In the genomic region with DNA sequence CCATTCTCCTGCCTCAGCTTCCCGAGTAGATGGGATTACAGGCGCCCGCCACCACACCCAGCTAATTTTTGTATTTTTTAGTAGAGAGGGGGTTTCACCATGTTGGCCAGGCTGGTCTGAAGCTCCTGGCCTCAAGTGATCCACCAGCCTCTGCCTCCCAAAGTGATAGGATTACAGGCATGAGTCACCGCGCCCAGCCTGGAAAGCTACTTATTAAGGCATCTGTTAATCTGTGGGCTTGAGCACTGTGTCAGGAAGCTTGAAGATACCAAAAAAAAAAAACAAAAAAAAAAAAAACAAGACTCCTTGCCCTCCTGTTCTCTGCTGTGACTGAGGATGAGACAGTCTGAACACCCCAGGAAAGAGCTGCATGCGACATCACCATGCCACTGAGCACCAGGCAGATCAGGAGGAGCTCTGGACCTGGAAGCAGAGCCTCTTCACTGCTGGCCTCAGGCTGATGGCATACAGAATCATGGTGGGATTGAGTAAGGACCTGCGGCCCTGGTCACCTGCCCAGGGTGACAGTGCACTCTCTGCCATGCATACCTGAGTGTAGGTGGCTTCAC, we compare ENCODE assay signal across 16 cellular contexts.
DNase-seq lines count a peak whose midpoint lies in the region; ATAC-seq and TF ChIP-seq lines count a peak whose summit lies in the region.
"Had no signal": no experiment of that assay in that cellular context is flagged by ENCODE, and none has a peak within 500 bp of the region (broad histone marks: within the 10 kb centered on the region; RNA-seq: fewer than 3 reads in every experiment).

No MANE protein-coding gene starts in this region.

- no peak for ATAC-seq in activated CD8-positive, alpha-beta T cell treated with anti-CD3 and anti-CD28 coated beads for 36 hours
- no peak for ATAC-seq in stimulated activated memory B cell treated with anti-CD40 and anti-IgM and Interleukin-4, amounts not matched to agents 10 μg/mL and 1 μg/mL and 100 μg/mL, for 72 hours
- no peak for ATAC-seq in HG02763 (IDR thresholded peaks at IDR 0.05; ENCODE audit: unreplicated experiment)

- H3K27ac Mint-ChIP-seq in activated CD8-positive, alpha-beta T cell treated with anti-CD3 and anti-CD28 coated beads for 36 hours: no peak overlapping the region
- H3K27ac Mint-ChIP-seq in stimulated activated memory B cell treated with anti-CD40 and anti-IgM and Interleukin-4, amounts not matched to agents 10 μg/mL and 1 μg/mL and 100 μg/mL, for 72 hours: no peak overlapping the region

- POLR2A ChIA-PET in activated CD8-positive, alpha-beta T cell treated with anti-CD3 and anti-CD28 coated beads for 36 hours (lab: Charles Lee): no interaction called here

- intact Hi-C loops in activated CD8-positive, alpha-beta T cell treated with anti-CD3 and anti-CD28 coated beads for 36 hours (cut with micrococcal nuclease): no loop called here

- H3K36me3 Mint-ChIP-seq in activated CD8-positive, alpha-beta T cell treated with anti-CD3 and anti-CD28 coated beads for 36 hours (ENCODE audit: low read depth): no peaks in the 10 kb centered on the region
- H3K36me3 Mint-ChIP-seq in stimulated activated memory B cell treated with anti-CD40 and anti-IgM and Interleukin-4, amounts not matched to agents 10 μg/mL and 1 μg/mL and 100 μg/mL, for 72 hours: peaks cover 81% of the 10 kb centered on the region

- TF ChIP-seq CTCF in retinal pigment epithelial cell (conservative IDR thresholded peaks at IDR 0.05; ENCODE audit: low read depth, low read length): no peak
- no peak for TF ChIP-seq CTCF in activated CD8-positive, alpha-beta T cell treated with anti-CD3 and anti-CD28 coated beads for 36 hours (IDR thresholded peaks at IDR 0.05)

- CTCF ChIA-PET in activated CD8-positive, alpha-beta T cell treated with anti-CD3 and anti-CD28 coated beads for 36 hours (lab: Charles Lee): interaction anchor here (1.1 to 2.5 kb wide), 3 partner anchors 10 to 72 kb away, joined by 3 to 13 read pairs (median 3); no protein-coding TSS in a partner anchor

- peak; percentile 84 for DNase-seq in EH (ENCODE audit: low read depth)
- DNase-seq in LHCN-M2 (ENCODE audit: low read depth): peak; percentile 80
- peak; percentile 11 for DNase-seq in astrocyte of the hippocampus (ENCODE audit: low read depth, low spot score)
- DNase-seq in retinal pigment epithelial cell (ENCODE audit: low read depth): peak; percentile 72
- DNase-seq in activated CD8-positive, alpha-beta T cell treated with anti-CD3 and anti-CD28 coated beads for 36 hours: no peak
- DNase-seq: activated CD4-positive, alpha-beta T cell treated with anti-CD3 and anti-CD28 coated beads for 48 hours; activated CD8-positive, alpha-beta memory T cell treated with anti-CD3 and anti-CD28 coated beads, Interleukin-2, amount 50 U/mL, for 48 hours; NCI-H1436 treated with DMSO at 0.1 percent for 48 hours; NCI-H226; stimulated activated CD4-positive, alpha-beta T cell treated with anti-CD3 and anti-CD28 coated beads, Interleukin-4, amount 100 ng/mL, for 1 hour; T1000; testis had no signal

- no peak overlapping the region for H3K4me3 Mint-ChIP-seq in activated CD8-positive, alpha-beta T cell treated with anti-CD3 and anti-CD28 coated beads for 36 hours
- no peak overlapping the region for H3K4me3 Mint-ChIP-seq in stimulated activated memory B cell treated with anti-CD40 and anti-IgM and Interleukin-4, amounts not matched to agents 10 μg/mL and 1 μg/mL and 100 μg/mL, for 72 hours

- no peaks in the 10 kb centered on the region for H3K27me3 Mint-ChIP-seq in activated CD8-positive, alpha-beta T cell treated with anti-CD3 and anti-CD28 coated beads for 36 hours
- H3K27me3 Mint-ChIP-seq in stimulated activated memory B cell treated with anti-CD40 and anti-IgM and Interleukin-4, amounts not matched to agents 10 μg/mL and 1 μg/mL and 100 μg/mL, for 72 hours: no peaks in the 10 kb centered on the region

- no peaks in the 10 kb centered on the region for H3K9me3 Mint-ChIP-seq in activated CD8-positive, alpha-beta T cell treated with anti-CD3 and anti-CD28 coated beads for 36 hours
- no peaks in the 10 kb centered on the region for H3K9me3 Mint-ChIP-seq in stimulated activated memory B cell treated with anti-CD40 and anti-IgM and Interleukin-4, amounts not matched to agents 10 μg/mL and 1 μg/mL and 100 μg/mL, for 72 hours

- H3K4me3 ChIP-seq in retinal pigment epithelial cell (ENCODE audit: low read length): no peak overlapping the region
- H3K4me3 ChIP-seq: BLaER1, SJSA1, testis had no signal

- H3K4me1 Mint-ChIP-seq in activated CD8-positive, alpha-beta T cell treated with anti-CD3 and anti-CD28 coated beads for 36 hours (ENCODE audit: low read depth): no peaks in the 10 kb centered on the region
- H3K4me1 Mint-ChIP-seq in stimulated activated memory B cell treated with anti-CD40 and anti-IgM and Interleukin-4, amounts not matched to agents 10 μg/mL and 1 μg/mL and 100 μg/mL, for 72 hours: no peaks in the 10 kb centered on the region
